Comparison of ENCODE assay signal across 8 cellular contexts in genomic region chr5:153896701-153897100, GRCh38.
DNase-seq lines count a peak whose midpoint lies in the region; ATAC-seq and TF ChIP-seq lines count a peak whose summit lies in the region.

No MANE protein-coding gene starts in this region.

- H3K9me3 ChIP-seq in skeletal muscle satellite cell (replicated peaks; ENCODE audit: low read length) (no peaks in the 10 kb centered on the region), gastroesophageal sphincter (no peaks in the 10 kb centered on the region)

- no peaks in the 10 kb centered on the region for H3K36me3 Mint-ChIP-seq in natural killer cell treated with Interleukin-12 subunit alpha and Interleukin-12 subunit beta and Interleukin-15 and Interleukin-18, amount 100 ng/mL, for 72 hours

- H3K4me1 Mint-ChIP-seq in natural killer cell treated with Interleukin-12 subunit alpha and Interleukin-12 subunit beta and Interleukin-15 and Interleukin-18, amount 100 ng/mL, for 72 hours (ENCODE audit: low read depth in 2 of 2): no peaks in the 10 kb centered on the region

- H3K27me3 ChIP-seq in skeletal muscle satellite cell (ENCODE audit: control insufficient read depth, insufficient read depth, low read length): no peaks in the 10 kb centered on the region
- H3K27me3 ChIP-seq in gastroesophageal sphincter: no peaks in the 10 kb centered on the region

- H3K4me3 ChIP-seq in skeletal muscle satellite cell (ENCODE audit: low read length): no peak overlapping the region
- H3K4me3 ChIP-seq in gastroesophageal sphincter: no peak overlapping the region

- H3K36me3 ChIP-seq in skeletal muscle satellite cell (ENCODE audit: insufficient read depth, low read length): no peaks in the 10 kb centered on the region
- no peaks in the 10 kb centered on the region for H3K36me3 ChIP-seq in gastroesophageal sphincter

- TF ChIP-seq EP300 in gastroesophageal sphincter (IDR thresholded peaks at IDR 0.05): no peak

- H3K4me1 ChIP-seq in skeletal muscle satellite cell (ENCODE audit: control insufficient read depth, insufficient read depth, low read length): peaks cover 39% of the 10 kb centered on the region
- peaks cover 0 to 5% (median 4%) of the 10 kb centered on the region in 3 donors for H3K4me1 ChIP-seq in gastroesophageal sphincter

- H3K9me3 Mint-ChIP-seq in natural killer cell treated with Interleukin-12 subunit alpha and Interleukin-12 subunit beta and Interleukin-15 and Interleukin-18, amount 100 ng/mL, for 72 hours: no peaks in the 10 kb centered on the region

- no peak overlapping the region for H3K9ac ChIP-seq in skeletal muscle satellite cell (ENCODE audit: low read depth, low read length)

- peak; percentile 97 for ATAC-seq in GM19467 (IDR thresholded peaks at IDR 0.05; ENCODE audit: unreplicated experiment)
- peak; percentile 92 for ATAC-seq in HG03439 (IDR thresholded peaks at IDR 0.05; ENCODE audit: unreplicated experiment)
- no peak for ATAC-seq in natural killer cell treated with Interleukin-12 subunit alpha and Interleukin-12 subunit beta and Interleukin-15 and Interleukin-18, amount 100 ng/mL, for 72 hours
- ATAC-seq in gastroesophageal sphincter: no peak

- peak overlapping the region; percentile 6 for H3K4me2 ChIP-seq in skeletal muscle satellite cell (ENCODE audit: low read length)

- DNase-seq in DMS53 treated with DMSO at 0.1 percent for 48 hours (lab: John Stamatoyannopoulos, UW; ENCODE audit: unreplicated experiment) (peak; percentile 4), SIG-M5 treated with dmso at 0.1 percent for 504 hours (lab: John Stamatoyannopoulos, UW; ENCODE audit: unreplicated experiment) (peak; percentile 84), cerebellar nuclear complex (lab: John Stamatoyannopoulos, UW) (no peak)
- no peak for DNase-seq in natural killer cell treated with Interleukin-12 subunit alpha and Interleukin-12 subunit beta and Interleukin-15 and Interleukin-18, amount 100 ng/mL, for 72 hours (ENCODE audit: low spot score)

- no peak overlapping the region for H3K27ac Mint-ChIP-seq in natural killer cell treated with Interleukin-12 subunit alpha and Interleukin-12 subunit beta and Interleukin-15 and Interleukin-18, amount 100 ng/mL, for 72 hours

- H3K27ac ChIP-seq in gastroesophageal sphincter: no peak overlapping the region

- no peak for TF ChIP-seq CTCF in gastroesophageal sphincter (IDR thresholded peaks at IDR 0.05)

- H3K4me3 Mint-ChIP-seq in natural killer cell treated with Interleukin-12 subunit alpha and Interleukin-12 subunit beta and Interleukin-15 and Interleukin-18, amount 100 ng/mL, for 72 hours: no peak overlapping the region

- no peak for TF ChIP-seq POLR2A in gastroesophageal sphincter (IDR thresholded peaks at IDR 0.05)

- H3K27me3 Mint-ChIP-seq in natural killer cell treated with Interleukin-12 subunit alpha and Interleukin-12 subunit beta and Interleukin-15 and Interleukin-18, amount 100 ng/mL, for 72 hours: peaks cover 13 to 28% of the 10 kb centered on the region in 2 donors

Comparison
In these comparisons a context has a peak if more than half of its experiments do, and no peak if none do; other contexts are left out.
1. DNase-seq: peak in DMS53 treated with DMSO at 0.1 percent for 48 hours (single experiment) and SIG-M5 treated with dmso at 0.1 percent for 504 hours (single experiment); none in cerebellar nuclear complex (0 of 2) and natural killer cell treated with Interleukin-12 subunit alpha and Interleukin-12 subunit beta and Interleukin-15 and Interleukin-18, amount 100 ng/mL, for 72 hours (single experiment).
2. ATAC-seq: peak in GM19467 (single experiment) and HG03439 (single experiment); none in natural killer cell treated with Interleukin-12 subunit alpha and Interleukin-12 subunit beta and Interleukin-15 and Interleukin-18, amount 100 ng/mL, for 72 hours (0 of 2) and gastroesophageal sphincter (single experiment).